In the genomic region with DNA sequence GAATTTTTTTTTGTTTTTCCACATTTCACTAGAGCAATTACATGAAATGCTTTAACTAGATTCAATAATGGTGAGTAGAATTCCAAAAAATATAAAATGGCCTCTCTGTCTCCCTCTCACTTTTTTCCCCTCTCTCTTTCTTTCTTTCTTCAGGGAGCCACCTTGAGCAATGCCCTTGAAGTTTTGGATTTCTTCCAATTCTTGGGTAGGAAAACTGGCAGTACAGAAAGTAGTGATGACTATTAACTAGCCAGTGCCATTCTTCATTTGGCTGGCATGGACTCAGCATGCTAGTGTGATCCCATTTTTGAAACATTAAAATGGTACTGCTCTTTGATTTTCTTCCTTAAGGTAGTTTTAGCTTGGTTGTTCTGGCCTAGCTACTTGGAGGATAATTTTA, we compare ENCODE assay signal across 19 cellular contexts. TPM values are rescaled to one million over a fixed set of nuclear protein-coding genes. Genes with fewer than 3 reads are reported as not detected.
A peak's percentile ranks its signal among the peaks of the same experiment; 100 is the strongest.
DNase-seq lines count a peak whose midpoint lies in the region; ATAC-seq, FAIRE-seq and TF ChIP-seq lines count a peak whose summit lies in the region.
"Had no signal": no experiment of that assay in that cellular context is flagged by ENCODE, and none has a peak within 500 bp of the region (broad histone marks: within the 10 kb centered on the region; RNA-seq: fewer than 3 reads in every experiment).

No MANE protein-coding gene starts in this region.

- ATAC-seq in K562, result no peak
- ATAC-seq: CD8-positive, alpha-beta T cell had no signal

- H3K27ac ChIP-seq in mammary epithelial cell (ENCODE audit: insufficient read depth, low read depth, low read length) (no peak overlapping the region), K562 (ENCODE audit: extremely low read depth, low read depth, low read length) (no peak overlapping the region), small intestine (ENCODE audit: low read depth in 1 of 2, low read length in 1 of 2) (no peak overlapping the region)
- H3K27ac ChIP-seq: BLaER1 treated with 17β-estradiol and CSF1 and Interleukin-3, amounts not matched to agents 10 nM and 100 nM had no signal

- no peaks in the 10 kb centered on the region for H3K36me3 ChIP-seq in mammary epithelial cell (ENCODE audit: insufficient read depth, low read length)
- H3K36me3 ChIP-seq in K562 (ENCODE audit: control insufficient read depth, insufficient read depth, low read length), result no peaks in the 10 kb centered on the region
- no peaks in the 10 kb centered on the region for H3K36me3 ChIP-seq in small intestine (ENCODE audit: control insufficient read depth in 2 of 2, insufficient read depth in 2 of 2, low read length in 2 of 2)
- H3K36me3 ChIP-seq: BLaER1 treated with 17β-estradiol and CSF1 and Interleukin-3, amounts not matched to agents 10 nM and 100 nM had no signal

- H3K4me1 Mint-ChIP-seq in MCF 10A (ENCODE audit: insufficient read depth, unreplicated experiment), result peaks cover 25% of the 10 kb centered on the region
- peaks cover 18% of the 10 kb centered on the region for H3K4me1 Mint-ChIP-seq in osteocyte (ENCODE audit: unreplicated experiment)

- TF ChIP-seq EP300 in K562 (IDR thresholded peaks at IDR 0.05; ENCODE audit: low read length), result no peak

- no peak for TF ChIP-seq POLR2A in K562 (conservative IDR thresholded peaks at IDR 0.05)

- CTCF ChIA-PET in MCF 10A (lab: Yijun Ruan, JAX), result interaction anchor here (0.9 to 1.2 kb wide), 4 partner anchors 182 to 372 kb away, joined by 3 to 4 read pairs (median 3); no protein-coding TSS in a partner anchor
- CTCF ChIA-PET in mammary epithelial cell (lab: Charles Lee; ENCODE audit: low non-redundant PET), result no interaction called here
- CTCF ChIA-PET in K562 (lab: Yijun Ruan, JAX; ENCODE audit: low intra/inter-chr PET ratio), result interaction anchor here (1.0 kb wide), 1 partner anchor 370 kb away, joined by 4 read pairs; no protein-coding TSS in a partner anchor

- H3K4me3 Mint-ChIP-seq in MCF 10A (ENCODE audit: unreplicated experiment), result no peak overlapping the region
- no peak overlapping the region for H3K4me3 Mint-ChIP-seq in osteocyte (ENCODE audit: unreplicated experiment)
- H3K4me3 Mint-ChIP-seq: CD8-positive, alpha-beta T cell; IgD-negative memory B cell had no signal

- H3K36me3 Mint-ChIP-seq in MCF 10A (ENCODE audit: insufficient read depth, unreplicated experiment) (no peaks in the 10 kb centered on the region), osteocyte (ENCODE audit: unreplicated experiment) (no peaks in the 10 kb centered on the region)
- H3K36me3 Mint-ChIP-seq: CD8-positive, alpha-beta T cell; IgD-negative memory B cell had no signal

- H3K27ac Mint-ChIP-seq in MCF 10A (ENCODE audit: low read depth, unreplicated experiment) (no peak overlapping the region), osteocyte (ENCODE audit: unreplicated experiment) (no peak overlapping the region)
- H3K27ac Mint-ChIP-seq: CD8-positive, alpha-beta T cell; IgD-negative memory B cell had no signal

- no peak for TF ChIP-seq RAD21 in K562 (CRISPR knock-in tag; conservative IDR thresholded peaks at IDR 0.05 in 1 of 2, IDR thresholded peaks at IDR 0.05 in 1 of 2)

- POLR2A ChIA-PET in MCF 10A (lab: Yijun Ruan, JAX), result interaction anchor here (0.6 to 2.9 kb wide), 24 partner anchors 8 to 1729 kb away, joined by 3 to 16 read pairs (median 4); a partner anchor contains a TSS
- POLR2A ChIA-PET in K562 (lab: Yijun Ruan, JAX), result no interaction called here

- intact Hi-C loops in MCF 10A (cut with micrococcal nuclease) (loop anchor here (2.0 kb wide), 2 partner anchors 139 to 237 kb away; a partner anchor contains a TSS), mammary epithelial cell (cut with micrococcal nuclease) (loop anchor here (10.0 kb wide), 1 partner anchor 601 kb away; no protein-coding TSS in a partner anchor), K562 (cut with micrococcal nuclease) (no loop called here)

- H3K4me3 ChIP-seq in mammary epithelial cell (replicated peaks in 1 of 3; ENCODE audit: insufficient read depth in 1 of 3, low read depth in 2 of 3, low read length in 3 of 3) (no peak overlapping the region), K562 (no peak overlapping the region), small intestine (ENCODE audit: low read depth in 1 of 2, low read length in 2 of 2) (no peak overlapping the region)
- H3K4me3 ChIP-seq: BLaER1 treated with 17β-estradiol and CSF1 and Interleukin-3, amounts not matched to agents 10 nM and 100 nM had no signal

- DNase-seq in MCF 10A (ENCODE audit: unreplicated experiment) (peak; percentile 60), mammary epithelial cell (no peak), M059J (ENCODE audit: low read depth) (peak; percentile 29), K562 (ENCODE audit: extremely low read depth in 1 of 4, low spot score in 3 of 4) (no peak), small intestine (peak; percentile 55), osteocyte (ENCODE audit: extremely low spot score, unreplicated experiment) (no peak), NCI-H226 (no peak)
- DNase-seq in stimulated activated CD4-positive, alpha-beta T cell treated with anti-CD3 and anti-CD28 coated beads, Interleukin-2, amount 100 ng/mL, for 48 hours, result no peak
- DNase-seq: CD8-positive, alpha-beta T cell; GDM1; HCEC 1CT; NCI-H1417; NCI-H187 treated with DMSO at 0.1 percent for 48 hours; NCI-H774; SIG-M5; SW 1271 had no signal

- H3K4me2 ChIP-seq in mammary epithelial cell (ENCODE audit: insufficient read depth, low read depth, low read length) (no peak overlapping the region), K562 (ENCODE audit: insufficient read depth, low read length) (no peak overlapping the region)
- H3K4me2 ChIP-seq: BLaER1 treated with 17β-estradiol and CSF1 and Interleukin-3, amounts not matched to agents 10 nM and 100 nM had no signal

- H2AFZ ChIP-seq in mammary epithelial cell (ENCODE audit: low read depth, low read length), result no peak overlapping the region
- no peak overlapping the region for H2AFZ ChIP-seq in K562 (ENCODE audit: low read depth, low read length)

- H3K4me1 ChIP-seq in mammary epithelial cell (ENCODE audit: insufficient read depth, low read length), result peaks cover 12% of the 10 kb centered on the region
- H3K4me1 ChIP-seq in K562 (replicated peaks in 1 of 2; ENCODE audit: control insufficient read depth in 2 of 2, insufficient read depth in 2 of 2, low read length in 2 of 2), result peaks cover 6 to 19% of the 10 kb centered on the region in 2 experiments; a peak in 4 of 5 replicates
- H3K4me1 ChIP-seq in small intestine (ENCODE audit: control insufficient read depth in 2 of 2, insufficient read depth in 1 of 2, low read depth in 1 of 2, low read length in 1 of 2), result no peaks in the 10 kb centered on the region

- no peak overlapping the region for H3K9ac ChIP-seq in mammary epithelial cell (ENCODE audit: insufficient read depth, low read length)
- H3K9ac ChIP-seq in K562 (ENCODE audit: insufficient read depth in 1 of 2, low read depth in 2 of 2, low read length in 2 of 2), result no peak overlapping the region
- H3K9ac ChIP-seq: BLaER1 treated with 17β-estradiol and CSF1 and Interleukin-3, amounts not matched to agents 10 nM and 100 nM had no signal

- H4K20me1 ChIP-seq in mammary epithelial cell (ENCODE audit: insufficient read depth, low read length) (no peaks in the 10 kb centered on the region), K562 (replicated peaks; ENCODE audit: control insufficient read depth, insufficient read depth, low read length) (no peaks in the 10 kb centered on the region)

- H3K9me3 Mint-ChIP-seq in MCF 10A (ENCODE audit: unreplicated experiment), result no peaks in the 10 kb centered on the region
- no peaks in the 10 kb centered on the region for H3K9me3 Mint-ChIP-seq in osteocyte (ENCODE audit: unreplicated experiment)
- H3K9me3 Mint-ChIP-seq: CD8-positive, alpha-beta T cell; IgD-negative memory B cell had no signal

- dilution Hi-C loops in mammary epithelial cell (cut with HindIII; ENCODE audit: low sequenced_read_pairs), result no loop called here

- in situ Hi-C loops in mammary epithelial cell (cut with MboI; ENCODE audit: low sequenced_read_pairs in 2 of 2), result loop anchor here (10.0 kb wide), 3 partner anchors 131 to 401 kb away; no protein-coding TSS in a partner anchor
- in situ Hi-C loops in K562 (cut with MboI), result loop anchor here (10.0 kb wide), 1 partner anchor 371 kb away; no protein-coding TSS in a partner anchor

- H3K9me1 ChIP-seq in K562 (ENCODE audit: control insufficient read depth, insufficient read depth, low read length), result no peaks in the 10 kb centered on the region

- BruUV-seq in MCF 10A (replicated peaks; lab: Mats Ljungman, UMichigan), result no TSS peak
- no TSS peak for BruUV-seq in mammary epithelial cell (replicated peaks; lab: Mats Ljungman, UMichigan)
- no TSS peak for BruUV-seq in K562 (replicated peaks; lab: Mats Ljungman, UMichigan)

- H3K79me2 ChIP-seq in mammary epithelial cell (ENCODE audit: insufficient read depth, low read length) (peaks cover 5% of the 10 kb centered on the region), K562 (ENCODE audit: control insufficient read depth, insufficient read depth, low read length) (no peaks in the 10 kb centered on the region)

- TF ChIP-seq CTCF in MCF 10A (IDR thresholded peaks at IDR 0.05; ENCODE audit: unreplicated experiment) (no peak), mammary epithelial cell (conservative IDR thresholded peaks at IDR 0.05 in 1 of 2, IDR thresholded peaks at IDR 0.05 in 1 of 2; ENCODE audit: extremely low read depth in 1 of 2, insufficient read depth in 1 of 2, low read depth in 1 of 2, low read length in 2 of 2) (no peak), K562 (IDR thresholded peaks at IDR 0.05 in 2 of 3, conservative IDR thresholded peaks at IDR 0.05 in 1 of 3; ENCODE audit: insufficient read depth in 2 of 3, low read depth in 1 of 3, low read length in 3 of 3) (no peak), osteocyte (IDR thresholded peaks at IDR 0.05) (no peak)

- H3K9me3 ChIP-seq in mammary epithelial cell (replicated peaks; ENCODE audit: insufficient read depth, low read length) (no peaks in the 10 kb centered on the region), K562 (replicated peaks; ENCODE audit: control insufficient read depth, insufficient read depth, low read depth, low read length) (no peaks in the 10 kb centered on the region; the same call in 1 of the 2 replicates), small intestine (ENCODE audit: control insufficient read depth, low read depth) (no peaks in the 10 kb centered on the region)
- H3K9me3 ChIP-seq: BLaER1 treated with 17β-estradiol and CSF1 and Interleukin-3, amounts not matched to agents 10 nM and 100 nM had no signal

- H3K27me3 ChIP-seq in mammary epithelial cell (ENCODE audit: insufficient read depth, low read length) (no peaks in the 10 kb centered on the region), K562 (ENCODE audit: control insufficient read depth in 2 of 2, insufficient read depth in 2 of 2, low read length in 2 of 2) (no peaks in the 10 kb centered on the region), small intestine (ENCODE audit: control insufficient read depth in 2 of 2, insufficient read depth in 2 of 2, low read length in 2 of 2) (no peaks in the 10 kb centered on the region)
- H3K27me3 ChIP-seq: BLaER1 treated with 17β-estradiol and CSF1 and Interleukin-3, amounts not matched to agents 10 nM and 100 nM had no signal

- FAIRE-seq in K562 (lab: Jason Lieb, UNC), result no peak
- peak; percentile 15 for FAIRE-seq in small intestine (lab: Jason Lieb, UNC)
- FAIRE-seq: D721Med had no signal

- H3K27me3 Mint-ChIP-seq in MCF 10A (ENCODE audit: insufficient read depth, unreplicated experiment), result no peaks in the 10 kb centered on the region
- peaks cover 2% of the 10 kb centered on the region for H3K27me3 Mint-ChIP-seq in osteocyte (ENCODE audit: unreplicated experiment)

RNA-seq across cellular contexts. Expression of a gene that starts 4.5 kb away (rescaled TPM):
- total RNA-seq in MCF 10A (2022) (30.7 and 31.8 TPM in 2 replicates), mammary epithelial cell (10 to 100 TPM; 22.1 to 39.2 TPM), K562 (2014; rRNA removed) (4.4 and 5.9 TPM in 2 replicates), K562 (2014; rRNA removed; fragmentation: Illumina TruSeq; extraction: Trizol) (6.1 and 6.6 TPM in 2 replicates), K562 (2015; rRNA removed; fragmentation: Illumina TruSeq; extraction: Trizol) (5.3 and 6.1 TPM in 2 replicates), K562 (2021) (4.4 TPM in 2 replicates), osteocyte (60.9 and 63.3 TPM in 2 replicates)
- polyA plus RNA-seq in mammary epithelial cell (15.4 TPM), K562 (2011; rRNA removed) (6.9 and 9.6 TPM in 2 replicates), K562 (2014; fragmentation: Illumina TruSeq; extraction: Trizol) (5.9 and 6.7 TPM in 2 replicates), K562 (2014; fragmentation: Nextera tagmentation; extraction: Ambion mirVana) (1 to 10 TPM; 1.4 to 2.3 TPM), K562 (2014; rRNA removed) (4.1 and 4.7 TPM in 2 replicates), small intestine (10 to 100 TPM; 19.7 to 44.7 (median 25.1) TPM)
- 20.9 TPM for polyA minus RNA-seq in mammary epithelial cell
- total RNA-seq in M059J (2014; rRNA removed; shearing (Covaris generic)), result 18.7 and 21.7 TPM in 2 replicates
- 2.6 and 11.8 TPM in 2 replicates for total RNA-seq in K562 (2011; cell fraction: chromatin; rRNA removed; ENCODE audit: low replicate concordance)
- total RNA-seq in K562 (2011; cell fraction: nucleolus; rRNA removed), result 1.0 and 2.1 TPM in 2 replicates
- 5.1 and 7.2 TPM in 2 replicates for total RNA-seq in K562 (2011; cell fraction: nucleoplasm; rRNA removed)
- polyA plus RNA-seq in K562 (2011; cell fraction: cytosol; rRNA removed), result 1.4 and 4.7 TPM in 2 replicates
- 6.6 and 16.4 TPM in 2 replicates for polyA plus RNA-seq in K562 (2011; cell fraction: nucleus; rRNA removed)
- 3.7 and 4.0 TPM in 2 replicates for polyA plus RNA-seq in K562 (2012)
- 10.4 and 19.9 TPM in 2 replicates for polyA minus RNA-seq in K562 (2011; rRNA and poly(A)+ RNA removed)
- 2.9 and 3.9 TPM in 2 replicates for polyA minus RNA-seq in K562 (2011; cell fraction: cytosol; rRNA and poly(A)+ RNA removed)
- 6.1 and 20.2 TPM in 2 replicates for polyA minus RNA-seq in K562 (2011; cell fraction: nucleus; rRNA and poly(A)+ RNA removed)

Comparison
In these comparisons a context has a peak if more than half of its experiments do, and no peak if none do; other contexts are left out.
1. DNase-seq: peak in MCF 10A (single experiment), M059J (single experiment) and small intestine (single experiment); none in mammary epithelial cell (single experiment), K562 (0 of 4), osteocyte (single experiment), stimulated activated CD4-positive, alpha-beta T cell treated with anti-CD3 and anti-CD28 coated beads, Interleukin-2, amount 100 ng/mL, for 48 hours (0 of 2) and NCI-H226 (single experiment).